10 cellular contexts compared by ENCODE assay signal in the genomic region with DNA sequence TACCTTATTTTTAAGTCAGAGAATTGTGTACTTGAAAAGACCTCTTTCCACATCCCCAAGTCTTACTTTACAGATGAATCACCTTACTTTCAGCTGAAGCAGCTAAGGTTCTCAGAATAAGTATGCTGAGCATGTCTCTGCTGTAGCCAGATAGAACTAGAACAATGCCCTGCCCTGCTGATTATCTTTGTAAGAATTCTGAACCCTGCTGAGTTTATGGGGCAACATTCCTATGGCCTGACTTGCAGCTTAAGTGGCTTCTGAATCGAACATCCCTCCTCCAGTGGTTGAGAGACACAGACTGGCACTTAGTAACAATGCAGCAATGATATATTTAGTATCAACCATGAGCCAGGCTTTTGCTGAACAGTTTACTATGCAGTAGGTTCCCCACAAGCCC.
DNase-seq lines count a peak whose midpoint lies in the region; ATAC-seq, FAIRE-seq and TF ChIP-seq lines count a peak whose summit lies in the region.
"Had no signal": no experiment of that assay in that cellular context is flagged by ENCODE, and none has a peak within 500 bp of the region (broad histone marks: within the 10 kb centered on the region; RNA-seq: fewer than 3 reads in every experiment).

No MANE protein-coding gene starts in this region.

- H3K4me3 Mint-ChIP-seq in activated T-helper 2 cell treated with anti-CD3 and anti-CD28 coated beads, Interferon-gamma antibody, Interleukin-2, Interleukin-4, amounts not matched to agents 10 μg/mL and 5 μg/mL and 100 μg/mL, durations not matched to agents 14 hours and 24 hours and 36 hours (ENCODE audit: low read depth) = no peak overlapping the region
- H3K4me3 Mint-ChIP-seq: activated naive CD4-positive, alpha-beta T cell treated with anti-CD3 and anti-CD28 coated beads, Interleukin-2, amount 50 U/mL, for 24 hours had no signal

- ATAC-seq in HG02763 (IDR thresholded peaks at IDR 0.05; ENCODE audit: unreplicated experiment) (no peak), GM18867 (IDR thresholded peaks at IDR 0.05; ENCODE audit: unreplicated experiment) (no peak)

- TF ChIP-seq CTCF in AG10803 (conservative IDR thresholded peaks at IDR 0.05; ENCODE audit: low read length) (no peak), bronchial epithelial cell (IDR thresholded peaks at IDR 0.05; ENCODE audit: insufficient read depth, low read length, severe bottlenecking) (no peak)

- H3K27ac Mint-ChIP-seq in activated T-helper 2 cell treated with anti-CD3 and anti-CD28 coated beads, Interferon-gamma antibody, Interleukin-2, Interleukin-4, amounts not matched to agents 10 μg/mL and 5 μg/mL and 100 μg/mL, durations not matched to agents 14 hours and 24 hours and 36 hours = no peak overlapping the region
- H3K27ac Mint-ChIP-seq: activated naive CD4-positive, alpha-beta T cell treated with anti-CD3 and anti-CD28 coated beads, Interleukin-2, amount 50 U/mL, for 24 hours had no signal

- peak; percentile 100 for DNase-seq in AG10803 (ENCODE audit: low read depth)
- peak; percentile 92 for DNase-seq in HS-27A (ENCODE audit: low read depth)
- peak; percentile 100 for DNase-seq in bronchial epithelial cell (ENCODE audit: low read depth)
- DNase-seq in left kidney (ENCODE audit: low read depth, low spot score) = peak; percentile 55
- DNase-seq in activated T-helper 2 cell treated with anti-CD3 and anti-CD28 coated beads, Interferon-gamma antibody, Interleukin-2, Interleukin-4, amounts not matched to agents 10 μg/mL and 5 μg/mL and 100 μg/mL, durations not matched to agents 14 hours and 24 hours and 36 hours (ENCODE audit: low spot score) = no peak
- DNase-seq in NCI-H2081 (lab: John Stamatoyannopoulos, UW) = no peak
- DNase-seq: sigmoid colon had no signal

- H3K27me3 Mint-ChIP-seq in activated T-helper 2 cell treated with anti-CD3 and anti-CD28 coated beads, Interferon-gamma antibody, Interleukin-2, Interleukin-4, amounts not matched to agents 10 μg/mL and 5 μg/mL and 100 μg/mL, durations not matched to agents 14 hours and 24 hours and 36 hours (ENCODE audit: low read depth) = no peaks in the 10 kb centered on the region

- H3K36me3 Mint-ChIP-seq in activated T-helper 2 cell treated with anti-CD3 and anti-CD28 coated beads, Interferon-gamma antibody, Interleukin-2, Interleukin-4, amounts not matched to agents 10 μg/mL and 5 μg/mL and 100 μg/mL, durations not matched to agents 14 hours and 24 hours and 36 hours (ENCODE audit: low read depth) = no peaks in the 10 kb centered on the region
- H3K36me3 Mint-ChIP-seq: activated naive CD4-positive, alpha-beta T cell treated with anti-CD3 and anti-CD28 coated beads, Interleukin-2, amount 50 U/mL, for 24 hours had no signal

- no peaks in the 10 kb centered on the region for H3K27me3 ChIP-seq in bronchial epithelial cell (ENCODE audit: control insufficient read depth, insufficient read depth, low read length)
- H3K27me3 ChIP-seq: sigmoid colon had no signal

- H3K9me3 Mint-ChIP-seq in activated T-helper 2 cell treated with anti-CD3 and anti-CD28 coated beads, Interferon-gamma antibody, Interleukin-2, Interleukin-4, amounts not matched to agents 10 μg/mL and 5 μg/mL and 100 μg/mL, durations not matched to agents 14 hours and 24 hours and 36 hours = no peaks in the 10 kb centered on the region
- H3K9me3 Mint-ChIP-seq: activated naive CD4-positive, alpha-beta T cell treated with anti-CD3 and anti-CD28 coated beads, Interleukin-2, amount 50 U/mL, for 24 hours had no signal

- intact Hi-C loops in activated T-helper 2 cell treated with anti-CD3 and anti-CD28 coated beads, Interferon-gamma antibody, Interleukin-2, Interleukin-4, amounts not matched to agents 10 μg/mL and 5 μg/mL and 100 μg/mL, durations not matched to agents 14 hours and 24 hours and 36 hours (cut with micrococcal nuclease) = no loop called here

- H3K4me3 ChIP-seq in AG10803 (ENCODE audit: low read length) (no peak overlapping the region), bronchial epithelial cell (ENCODE audit: low read depth, low read length) (no peak overlapping the region)
- H3K4me3 ChIP-seq: sigmoid colon had no signal

- no peaks in the 10 kb centered on the region for H3K36me3 ChIP-seq in bronchial epithelial cell (ENCODE audit: control insufficient read depth, insufficient read depth, low read length)
- H3K36me3 ChIP-seq: sigmoid colon had no signal

- no peaks in the 10 kb centered on the region for H3K4me1 Mint-ChIP-seq in activated T-helper 2 cell treated with anti-CD3 and anti-CD28 coated beads, Interferon-gamma antibody, Interleukin-2, Interleukin-4, amounts not matched to agents 10 μg/mL and 5 μg/mL and 100 μg/mL, durations not matched to agents 14 hours and 24 hours and 36 hours (ENCODE audit: low read depth)
- H3K4me1 Mint-ChIP-seq: activated naive CD4-positive, alpha-beta T cell treated with anti-CD3 and anti-CD28 coated beads, Interleukin-2, amount 50 U/mL, for 24 hours had no signal

- FAIRE-seq in bronchial epithelial cell (lab: Jason Lieb, UNC) = peak; percentile 92

Comparison
In these comparisons a context has a peak if more than half of its experiments do, and no peak if none do; other contexts are left out.
1. DNase-seq: peak in AG10803 (single experiment), HS-27A (single experiment), bronchial epithelial cell (single experiment) and left kidney (single experiment); none in activated T-helper 2 cell treated with anti-CD3 and anti-CD28 coated beads, Interferon-gamma antibody, Interleukin-2, Interleukin-4, amounts not matched to agents 10 μg/mL and 5 μg/mL and 100 μg/mL, durations not matched to agents 14 hours and 24 hours and 36 hours (single experiment) and NCI-H2081 (0 of 2).